ENCODE assay signal across 6 cellular contexts in the genomic region with DNA sequence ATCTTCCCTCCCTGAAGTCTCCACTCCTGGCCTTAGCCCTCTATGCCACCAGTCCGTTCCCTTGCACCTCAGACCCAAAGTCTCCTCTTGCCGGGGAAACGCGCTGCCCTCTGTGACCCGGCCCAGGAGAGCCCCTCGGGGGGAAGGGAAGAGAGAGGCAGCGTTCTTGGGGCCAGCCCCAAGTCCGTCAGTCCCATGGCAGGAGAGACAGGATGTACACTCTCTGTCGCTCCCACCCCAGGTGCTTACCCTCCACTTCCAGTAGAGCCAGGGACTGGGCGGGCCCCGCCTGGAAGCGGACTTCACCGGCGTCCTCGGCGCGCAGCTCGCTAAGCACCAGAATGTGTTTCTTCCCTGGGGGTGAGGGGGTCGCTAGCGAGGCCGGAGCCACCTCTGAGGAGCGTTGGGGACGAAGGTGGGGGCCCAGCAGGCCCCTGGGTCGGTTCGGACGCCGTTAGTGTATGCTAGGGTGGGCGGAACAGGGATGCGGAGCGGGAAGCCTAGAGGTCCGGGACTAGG. TPM values are rescaled to one million over a fixed set of nuclear protein-coding genes. Genes with fewer than 3 reads are reported as not detected.
A peak's percentile ranks its signal among the peaks of the same experiment; 100 is the strongest.
DNase-seq lines count a peak whose midpoint lies in the region; ATAC-seq and TF ChIP-seq lines count a peak whose summit lies in the region.

No MANE protein-coding gene starts in this region.

- no peaks in the 10 kb centered on the region for H3K9me3 ChIP-seq in muscle layer of colon (ENCODE audit: low read length)

- H3K27ac Mint-ChIP-seq in Calu3 (ENCODE audit: unreplicated experiment): peak overlapping the region; percentile 67
- peak overlapping the region; percentile 22 for H3K27ac Mint-ChIP-seq in activated naive CD8-positive, alpha-beta T cell treated with anti-CD3 and anti-CD28 coated beads, Interleukin-2, amount 10 ng/mL, durations not matched to agents 7 days and 5 days

- no peaks in the 10 kb centered on the region for H3K36me3 ChIP-seq in muscle layer of colon (ENCODE audit: insufficient read depth, low read length)

- POLR2A ChIA-PET in activated naive CD8-positive, alpha-beta T cell treated with anti-CD3 and anti-CD28 coated beads, Interleukin-2, amount 10 ng/mL, durations not matched to agents 7 days and 5 days (lab: Charles Lee): interaction anchor here (1.2 to 1.5 kb wide), 2 partner anchors 8 to 46 kb away, joined by 5 to 7 read pairs; a partner anchor contains a TSS

- intact Hi-C loops in Calu3 (cut with micrococcal nuclease; ENCODE audit: unreplicated experiment): no loop called here

- no peak for DNase-seq in Calu3
- no peak for DNase-seq in activated naive CD8-positive, alpha-beta T cell treated with anti-CD3 and anti-CD28 coated beads, Interleukin-2, amount 10 ng/mL, durations not matched to agents 7 days and 5 days
- no peak for DNase-seq in DMS 273 (lab: John Stamatoyannopoulos, UW; ENCODE audit: unreplicated experiment)

- peaks cover 9% of the 10 kb centered on the region in 2 donors for H3K27me3 ChIP-seq in muscle layer of colon (ENCODE audit: control insufficient read depth in 1 of 2, insufficient read depth in 2 of 2, low read length in 2 of 2)

- peaks cover 14% of the 10 kb centered on the region for H3K4me1 ChIP-seq in muscle layer of colon (ENCODE audit: insufficient read depth, low read length)

- no TSS peak for BruUV-seq in Calu3 (replicated peaks; lab: Mats Ljungman, UMichigan)

- no peaks in the 10 kb centered on the region for H3K9me3 Mint-ChIP-seq in Calu3 (ENCODE audit: low read depth, unreplicated experiment)
- no peaks in the 10 kb centered on the region for H3K9me3 Mint-ChIP-seq in activated naive CD8-positive, alpha-beta T cell treated with anti-CD3 and anti-CD28 coated beads, Interleukin-2, amount 10 ng/mL, durations not matched to agents 7 days and 5 days

- peaks cover 2% of the 10 kb centered on the region for H3K27me3 Mint-ChIP-seq in Calu3 (ENCODE audit: unreplicated experiment)
- peaks cover 34% of the 10 kb centered on the region for H3K27me3 Mint-ChIP-seq in activated naive CD8-positive, alpha-beta T cell treated with anti-CD3 and anti-CD28 coated beads, Interleukin-2, amount 10 ng/mL, durations not matched to agents 7 days and 5 days

- CTCF ChIA-PET in Calu3 (lab: Charles Lee): interaction anchor here (0.6 to 1.6 kb wide), 4 partner anchors 8 to 58 kb away, joined by 3 to 8 read pairs (median 3); a partner anchor contains a TSS

- peaks cover 27% of the 10 kb centered on the region for H3K36me3 Mint-ChIP-seq in Calu3 (ENCODE audit: insufficient read depth, unreplicated experiment)
- no peaks in the 10 kb centered on the region for H3K36me3 Mint-ChIP-seq in activated naive CD8-positive, alpha-beta T cell treated with anti-CD3 and anti-CD28 coated beads, Interleukin-2, amount 10 ng/mL, durations not matched to agents 7 days and 5 days

- no peak overlapping the region for H3K9ac ChIP-seq in muscle layer of colon (ENCODE audit: low read length)

- H3K4me3 Mint-ChIP-seq in Calu3 (ENCODE audit: low read depth, unreplicated experiment): peak overlapping the region; percentile 90
- peak overlapping the region; percentile 76 for H3K4me3 Mint-ChIP-seq in activated naive CD8-positive, alpha-beta T cell treated with anti-CD3 and anti-CD28 coated beads, Interleukin-2, amount 10 ng/mL, durations not matched to agents 7 days and 5 days

- peak overlapping the region; percentile 38 to 47 for H3K4me3 ChIP-seq in muscle layer of colon (ENCODE audit: low read depth in 1 of 2, low read length in 2 of 2)

- H3K27ac ChIP-seq in muscle layer of colon (ENCODE audit: low read depth, low read length): no peak overlapping the region

- no peak for TF ChIP-seq CTCF in Calu3 (IDR thresholded peaks at IDR 0.05; ENCODE audit: unreplicated experiment)

- H3K4me1 Mint-ChIP-seq in Calu3 (ENCODE audit: low read depth, unreplicated experiment): no peaks in the 10 kb centered on the region
- H3K4me1 Mint-ChIP-seq in activated naive CD8-positive, alpha-beta T cell treated with anti-CD3 and anti-CD28 coated beads, Interleukin-2, amount 10 ng/mL, durations not matched to agents 7 days and 5 days: peaks cover 3% of the 10 kb centered on the region

- ATAC-seq in HG02870 (IDR thresholded peaks at IDR 0.05; ENCODE audit: unreplicated experiment): peak; percentile 15
- ATAC-seq in activated naive CD8-positive, alpha-beta T cell treated with anti-CD3 and anti-CD28 coated beads, Interleukin-2, amount 10 ng/mL, durations not matched to agents 7 days and 5 days (ENCODE audit: low read depth): peak; percentile 48
- no peak for ATAC-seq in HG03378 (IDR thresholded peaks at IDR 0.05; ENCODE audit: unreplicated experiment)

RNA-seq across cellular contexts. Expression of a gene that starts 8.1 kb away (rescaled TPM):
- 5.2 and 5.9 TPM in 2 replicates for total RNA-seq in Calu3 (2022)
- 1 to 10 TPM in 1 of 2 experiments, under 1 TPM in 1; 0.85 to 1.1 TPM for total RNA-seq in activated naive CD8-positive, alpha-beta T cell treated with anti-CD3 and anti-CD28 coated beads, Interleukin-2, amount 10 ng/mL, durations not matched to agents 7 days and 5 days

RNA-seq across cellular contexts. Expression of a gene that starts 8.3 kb away (rescaled TPM):
- total RNA-seq in Calu3 (2022): 139 and 141 TPM in 2 replicates
- 1 to 10 TPM; 7.7 to 8.1 TPM for total RNA-seq in activated naive CD8-positive, alpha-beta T cell treated with anti-CD3 and anti-CD28 coated beads, Interleukin-2, amount 10 ng/mL, durations not matched to agents 7 days and 5 days

RNA-seq across cellular contexts. Expression of a gene that starts 19.4 kb away (rescaled TPM):
- 65.9 and 76.5 TPM in 2 replicates for total RNA-seq in Calu3 (2022)
- not detected for total RNA-seq in activated naive CD8-positive, alpha-beta T cell treated with anti-CD3 and anti-CD28 coated beads, Interleukin-2, amount 10 ng/mL, durations not matched to agents 7 days and 5 days

RNA-seq across cellular contexts. Expression of a gene that starts 20.2 kb away (rescaled TPM):
- 0.80 and 0.83 TPM in 2 replicates for total RNA-seq in Calu3 (2022)
- total RNA-seq in activated naive CD8-positive, alpha-beta T cell treated with anti-CD3 and anti-CD28 coated beads, Interleukin-2, amount 10 ng/mL, durations not matched to agents 7 days and 5 days: not detected

RNA-seq across cellular contexts. Expression of a gene that starts 37.6 kb away (rescaled TPM):
- total RNA-seq in Calu3 (2022): 0.17 TPM in 1 of 2 replicates, not detected in the other
- total RNA-seq in activated naive CD8-positive, alpha-beta T cell treated with anti-CD3 and anti-CD28 coated beads, Interleukin-2, amount 10 ng/mL, durations not matched to agents 7 days and 5 days: under 1 TPM; 0.08 to 0.09 TPM

Comparison
In these comparisons a context has a peak if more than half of its experiments do, and no peak if none do; other contexts are left out.
1. RNA of a gene that starts 8.3 kb away (total RNA-seq): 139 to 141 TPM in Calu3; 7.7 to 8.1 TPM in activated naive CD8-positive, alpha-beta T cell treated with anti-CD3 and anti-CD28 coated beads, Interleukin-2, amount 10 ng/mL, durations not matched to agents 7 days and 5 days; every median in the first group is over 10 times any median in the second.
2. RNA of a gene that starts 19.4 kb away (total RNA-seq): 65.9 to 76.5 TPM in Calu3; not detected in activated naive CD8-positive, alpha-beta T cell treated with anti-CD3 and anti-CD28 coated beads, Interleukin-2, amount 10 ng/mL, durations not matched to agents 7 days and 5 days; every median in the first group is over 10 times any median in the second.